In genomic region chr10:51862149-51862548, GRCh38 we compare ENCODE assay signal across 18 cellular contexts.
DNase-seq lines count a peak whose midpoint lies in the region; ATAC-seq, FAIRE-seq and TF ChIP-seq lines count a peak whose summit lies in the region.
"Had no signal": no experiment of that assay in that cellular context is flagged by ENCODE, and none has a peak within 500 bp of the region (broad histone marks: within the 10 kb centered on the region; RNA-seq: fewer than 3 reads in every experiment).

No MANE protein-coding gene starts in this region.

- WGBS in heart right ventricle, 2 donors, result 89 to 98% methylated on average over 3 of the region's 3 CpGs

- H3K4me3 ChIP-seq in bronchial epithelial cell (ENCODE audit: low read depth, low read length) (no peak overlapping the region), right atrium auricular region (no peak overlapping the region), heart right ventricle (no peak overlapping the region)
- H3K4me3 ChIP-seq: GM23338 had no signal

- no peak for FAIRE-seq in bronchial epithelial cell (lab: Jason Lieb, UNC)

- ATAC-seq in heart right ventricle, result no peak
- ATAC-seq: GM23338 had no signal

- H3K27ac ChIP-seq in right atrium auricular region (no peak overlapping the region), heart right ventricle (no peak overlapping the region)

- H3K4me1 ChIP-seq in right atrium auricular region, result peaks cover 0 to 15% of the 10 kb centered on the region in 2 donors
- H3K4me1 ChIP-seq in heart right ventricle, result peaks cover 4 to 27% (median 14%) of the 10 kb centered on the region in 9 donors

- DNase-seq in COLO668 (lab: John Stamatoyannopoulos, UW; ENCODE audit: unreplicated experiment) (peak; percentile 51), NCI-H345 (lab: John Stamatoyannopoulos, UW) (peak; percentile 87), bronchial epithelial cell (ENCODE audit: low read depth) (peak; percentile 6), renal cortical epithelial cell (ENCODE audit: low read depth) (peak; percentile 35), right atrium auricular region (ENCODE audit: low spot score) (no peak), C1 segment of cervical spinal cord (lab: John Stamatoyannopoulos, UW) (no peak), heart right ventricle (no peak)
- DNase-seq: AML-193; Calu3; CD4-positive, CD25-positive, alpha-beta regulatory T cell; IMR-90; Kasumi-1; MV-4-11; NCI-H1694; NCI-H2107; NCI-H226; SIG-M5 had no signal

- H3K27me3 ChIP-seq in bronchial epithelial cell (ENCODE audit: control insufficient read depth, insufficient read depth, low read length) (no peaks in the 10 kb centered on the region), right atrium auricular region (no peaks in the 10 kb centered on the region), heart right ventricle (no peaks in the 10 kb centered on the region)

- H3K9me3 ChIP-seq in right atrium auricular region (no peaks in the 10 kb centered on the region), heart right ventricle (no peaks in the 10 kb centered on the region)

- TF ChIP-seq CTCF in bronchial epithelial cell (IDR thresholded peaks at IDR 0.05; ENCODE audit: insufficient read depth, low read length, severe bottlenecking) (no peak), right atrium auricular region (IDR thresholded peaks at IDR 0.05) (no peak), heart right ventricle (IDR thresholded peaks at IDR 0.05) (no peak)

- intact Hi-C loops in heart right ventricle (cut with DNase I), result no loop called here

- H3K36me3 ChIP-seq in bronchial epithelial cell (ENCODE audit: control insufficient read depth, insufficient read depth, low read length) (no peaks in the 10 kb centered on the region), right atrium auricular region (no peaks in the 10 kb centered on the region), heart right ventricle (no peaks in the 10 kb centered on the region)

Comparison
In these comparisons a context has a peak if more than half of its experiments do, and no peak if none do; other contexts are left out.
1. DNase-seq: peak in COLO668 (single experiment), NCI-H345 (single experiment), bronchial epithelial cell (single experiment) and renal cortical epithelial cell (single experiment); none in right atrium auricular region (single experiment), C1 segment of cervical spinal cord (0 of 14) and heart right ventricle (0 of 2).